Comparison of ENCODE assay signal across 16 cellular contexts in genomic region chr4:136505020-136505419, GRCh38.
DNase-seq lines count a peak whose midpoint lies in the region; ATAC-seq, FAIRE-seq and TF ChIP-seq lines count a peak whose summit lies in the region.
"Had no signal": no experiment of that assay in that cellular context is flagged by ENCODE, and none has a peak within 500 bp of the region (broad histone marks: within the 10 kb centered on the region; RNA-seq: fewer than 3 reads in every experiment).

No MANE protein-coding gene starts in this region.

- H2BK120ac ChIP-seq in IMR-90 (ENCODE audit: low read depth, low read length) = no peak overlapping the region

- WGBS in IMR-90 (ENCODE audit: extremely low coverage in 2 of 2, insufficient read length in 1 of 2), 2 experiments = 43% methylated on average over 1 of the region's 1 CpG; no CpG with 5 or more reads in 1 of the 2 experiments

- no peak overlapping the region for H3K4me3 ChIP-seq in IMR-90 (ENCODE audit: insufficient read depth, low read depth, low read length)
- H3K4me3 ChIP-seq in iPS-20b (ENCODE audit: low read length) = peak overlapping the region; percentile 33; the same call in 1 of the 2 replicates
- H3K4me3 ChIP-seq: gastroesophageal sphincter had no signal

- H3K14ac ChIP-seq in IMR-90 (replicated peaks; ENCODE audit: low read depth, low read length) = no peak overlapping the region

- no peak overlapping the region for H2BK20ac ChIP-seq in IMR-90 (ENCODE audit: low read depth, low read length)

- H2AK5ac ChIP-seq in IMR-90 (ENCODE audit: low read depth, low read length) = no peak overlapping the region

- DNase-seq in Calu3 (no peak), IMR-90 (no peak), RCC 7860 (ENCODE audit: low spot score) (peak; percentile 8), globus pallidus (ENCODE audit: low spot score) (no peak), NOMO-1 treated with DMSO at 0.1 percent for 48 hours (lab: John Stamatoyannopoulos, UW; ENCODE audit: unreplicated experiment) (no peak), NCI-H2227 treated with DMSO at 0.1 percent for 48 hours (lab: John Stamatoyannopoulos, UW) (no peak), NCI-H1048 (lab: John Stamatoyannopoulos, UW) (no peak)
- DNase-seq: activated CD8-positive, alpha-beta memory T cell treated with anti-CD3 and anti-CD28 coated beads for 24 hours; amniotic stem cell; NCI-H524; right cardiac atrium; SW 1271 had no signal

- no peak overlapping the region for H3K56ac ChIP-seq in IMR-90 (ENCODE audit: extremely low read depth, insufficient read depth, low read length)

- CTCF ChIA-PET in Calu3 (lab: Charles Lee) (no interaction called here), IMR-90 (lab: Yijun Ruan, JAX) (no interaction called here)

- H4K8ac ChIP-seq in IMR-90 (ENCODE audit: low read depth in 2 of 2, low read length in 2 of 2) = no peak overlapping the region

- TF ChIP-seq RAD21 in IMR-90 (IDR thresholded peaks at IDR 0.05; ENCODE audit: low read length) = no peak

- no peaks in the 10 kb centered on the region for H3K9me3 Mint-ChIP-seq in Calu3 (ENCODE audit: low read depth, unreplicated experiment)
- H3K9me3 Mint-ChIP-seq: nephron had no signal

- POLR2A ChIA-PET in IMR-90 (lab: Charles Lee; ENCODE audit: unreplicated experiment) = no interaction called here

- no peak overlapping the region for H2BK5ac ChIP-seq in IMR-90 (ENCODE audit: low read depth, low read length, poor library complexity, severe bottlenecking)

- H3K27me3 Mint-ChIP-seq in Calu3 (ENCODE audit: unreplicated experiment) = no peaks in the 10 kb centered on the region
- H3K27me3 Mint-ChIP-seq: activated T-helper 17 cell treated with anti-CD3 and anti-CD28 coated beads, Interleukin-2, amount 50 U/mL, for 72 hours had no signal

- no peak overlapping the region for H2AFZ ChIP-seq in IMR-90 (replicated peaks; ENCODE audit: low read length, poor library complexity)

- H3K36me3 ChIP-seq in IMR-90 (ENCODE audit: control insufficient read depth, insufficient read depth, low read length) (no peaks in the 10 kb centered on the region), iPS-20b (ENCODE audit: insufficient read depth, low read depth, low read length) (no peaks in the 10 kb centered on the region)
- H3K36me3 ChIP-seq: gastroesophageal sphincter had no signal

- no peak for TF ChIP-seq POLR2A in IMR-90 (IDR thresholded peaks at IDR 0.05; ENCODE audit: low read depth, low read length)

- H4K20me1 ChIP-seq in IMR-90 (ENCODE audit: insufficient read depth, low read length) = no peaks in the 10 kb centered on the region

- dilution Hi-C loops in IMR-90 (cut with HindIII; ENCODE audit: low sequenced_read_pairs, unreplicated experiment) = no loop called here

- in situ Hi-C loops in IMR-90 (cut with MboI; ENCODE audit: low sequenced_read_pairs) = no loop called here

- H3K4me2 ChIP-seq in IMR-90 (ENCODE audit: low read depth, low read length) = no peak overlapping the region

- no peak overlapping the region for H3K27ac ChIP-seq in IMR-90 (ENCODE audit: insufficient read depth, low read length)
- peak overlapping the region; percentile 25 for H3K27ac ChIP-seq in iPS-20b (ENCODE audit: low read length)
- H3K27ac ChIP-seq: gastroesophageal sphincter had no signal

- peak overlapping the region; percentile 55 for H3K27ac Mint-ChIP-seq in Calu3 (ENCODE audit: unreplicated experiment)
- H3K27ac Mint-ChIP-seq: activated T-helper 17 cell treated with anti-CD3 and anti-CD28 coated beads, Interleukin-2, amount 50 U/mL, for 72 hours; nephron had no signal

- no peaks in the 10 kb centered on the region for H3K9me1 ChIP-seq in IMR-90 (ENCODE audit: insufficient read depth, low read length)

- H3K4ac ChIP-seq in IMR-90 (ENCODE audit: low read depth, low read length) = no peak overlapping the region

- ATAC-seq in IMR-90 (ENCODE audit: low read depth) = no peak
- ATAC-seq: activated T-helper 17 cell treated with anti-CD3 and anti-CD28 coated beads, Interleukin-2, amount 50 U/mL, for 72 hours; gastroesophageal sphincter; right cardiac atrium had no signal

- H3K23ac ChIP-seq in IMR-90 (ENCODE audit: low read depth, low read length) = no peak overlapping the region

- H3K4me3 Mint-ChIP-seq in Calu3 (ENCODE audit: low read depth, unreplicated experiment) = no peak overlapping the region
- H3K4me3 Mint-ChIP-seq: activated T-helper 17 cell treated with anti-CD3 and anti-CD28 coated beads, Interleukin-2, amount 50 U/mL, for 72 hours; nephron had no signal

- no peak overlapping the region for H3K18ac ChIP-seq in IMR-90 (ENCODE audit: low read depth, low read length)

- no peak overlapping the region for H4K91ac ChIP-seq in IMR-90 (ENCODE audit: insufficient read depth, low read depth, low read length)

- H2AK9ac ChIP-seq in IMR-90 (replicated peaks; ENCODE audit: low read depth, low read length, poor library complexity) = no peak overlapping the region

- FAIRE-seq in RCC 7860 (lab: Jason Lieb, UNC) = no peak

- H3K36me3 Mint-ChIP-seq in Calu3 (ENCODE audit: insufficient read depth, unreplicated experiment) = no peaks in the 10 kb centered on the region

- no TSS peak for BruUV-seq in Calu3 (replicated peaks; lab: Mats Ljungman, UMichigan)
- BruUV-seq in IMR-90 (replicated peaks; lab: Mats Ljungman, UMichigan) = no TSS peak

- no peaks in the 10 kb centered on the region for H3K4me1 ChIP-seq in IMR-90 (ENCODE audit: control insufficient read depth, insufficient read depth, low read length)
- H3K4me1 ChIP-seq in iPS-20b (ENCODE audit: insufficient read depth, low read length) = peaks cover 12% of the 10 kb centered on the region
- H3K4me1 ChIP-seq: gastroesophageal sphincter had no signal

- H3K9me3 ChIP-seq in IMR-90 (ENCODE audit: control insufficient read depth, insufficient read depth, low read length) (no peaks in the 10 kb centered on the region), iPS-20b (ENCODE audit: insufficient read depth, low read depth, low read length) (no peaks in the 10 kb centered on the region)

- no peaks in the 10 kb centered on the region for H3K79me1 ChIP-seq in IMR-90 (ENCODE audit: low read depth in 1 of 2, low read length in 2 of 2)

- no peak overlapping the region for H3K9ac ChIP-seq in IMR-90 (ENCODE audit: low read depth, low read length)
- H3K9ac ChIP-seq in iPS-20b (ENCODE audit: low read depth, low read length) = no peak overlapping the region

- H3K27me3 ChIP-seq in IMR-90 (ENCODE audit: control insufficient read depth, insufficient read depth, low read length) (no peaks in the 10 kb centered on the region), iPS-20b (ENCODE audit: insufficient read depth, low read length) (no peaks in the 10 kb centered on the region)
- H3K27me3 ChIP-seq: gastroesophageal sphincter had no signal

- peaks cover 8% of the 10 kb centered on the region for H3K4me1 Mint-ChIP-seq in Calu3 (ENCODE audit: low read depth, unreplicated experiment)
- H3K4me1 Mint-ChIP-seq: activated T-helper 17 cell treated with anti-CD3 and anti-CD28 coated beads, Interleukin-2, amount 50 U/mL, for 72 hours; nephron had no signal

- H4K5ac ChIP-seq in IMR-90 (ENCODE audit: low read depth, low read length) = no peak overlapping the region

- intact Hi-C loops in Calu3 (cut with micrococcal nuclease; ENCODE audit: unreplicated experiment) (no loop called here), IMR-90 (cut with micrococcal nuclease) (no loop called here)

- H2BK15ac ChIP-seq in IMR-90 (ENCODE audit: low read depth, low read length) = no peak overlapping the region

- no peak for TF ChIP-seq CTCF in Calu3 (IDR thresholded peaks at IDR 0.05; ENCODE audit: unreplicated experiment)
- TF ChIP-seq CTCF in IMR-90 (conservative IDR thresholded peaks at IDR 0.05; ENCODE audit: low read depth, low read length) = no peak

TF ChIP-seq in IMR-90, 13 proteins besides CTCF, POLR2A, EP300 and RAD21:
- TF ChIP-seq RCOR1 (IDR thresholded peaks at IDR 0.05; ENCODE audit: insufficient replicate concordance, low read length) = no peak
- TF ChIP-seq USF2 (IDR thresholded peaks at IDR 0.05; ENCODE audit: low read depth, low read length) = no peak
- peak; percentile 35 for TF ChIP-seq MAFK (IDR thresholded peaks at IDR 0.05; ENCODE audit: low read depth, low read length)
